In the genomic region with DNA sequence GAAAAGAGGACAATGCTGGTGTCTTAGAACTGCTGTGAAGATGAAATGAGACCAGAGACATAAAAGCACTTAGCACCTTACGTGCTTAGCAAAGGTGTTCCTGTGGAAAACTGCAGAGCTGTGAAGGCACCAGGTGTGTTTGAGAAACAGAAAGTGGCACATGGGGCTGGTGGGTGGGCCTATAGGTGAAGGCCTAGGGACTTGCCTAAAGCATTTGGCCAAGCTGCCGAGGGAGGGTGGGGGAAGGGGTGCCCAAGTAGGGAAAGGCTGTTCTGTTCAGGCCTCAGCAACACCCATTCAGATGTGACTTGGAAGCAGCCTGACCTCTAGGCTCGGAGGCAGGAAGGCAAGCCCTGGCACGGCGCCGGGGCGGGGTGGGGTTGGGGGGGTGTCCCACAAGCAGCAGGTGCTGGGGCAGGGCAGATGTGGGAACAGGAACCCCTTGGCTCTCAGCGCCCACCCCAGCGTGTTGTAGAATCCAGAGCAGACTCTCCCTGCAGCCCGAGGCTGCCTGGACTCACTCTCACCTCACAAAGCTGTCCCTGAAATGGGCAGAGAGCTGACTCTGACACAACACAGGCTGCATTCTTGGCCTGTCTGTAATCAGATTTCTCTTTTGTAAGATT, we compare ENCODE assay signal across 17 cellular contexts.
DNase-seq lines count a peak whose midpoint lies in the region; ATAC-seq and TF ChIP-seq lines count a peak whose summit lies in the region.
"Had no signal": no experiment of that assay in that cellular context is flagged by ENCODE, and none has a peak within 500 bp of the region (broad histone marks: within the 10 kb centered on the region; RNA-seq: fewer than 3 reads in every experiment).

No MANE protein-coding gene starts in this region.

- H3K4me2 ChIP-seq in parathyroid adenoma (ENCODE audit: low read length): no peak overlapping the region

- H3K4me3 ChIP-seq in ectodermal cell (ENCODE audit: insufficient read depth, low read depth, low read length) (no peak overlapping the region), parathyroid adenoma (ENCODE audit: low read depth, low read length) (no peak overlapping the region)
- H3K4me3 ChIP-seq: coronary artery, heart left ventricle, Peyer's patch had no signal

- peaks cover 33% of the 10 kb centered on the region for H3K27me3 Mint-ChIP-seq in stimulated activated naive CD8-positive, alpha-beta T cell treated with anti-CD3 and anti-CD28 coated beads, Interleukin-15, amount 100 ng/mL, for 72 hours

- ATAC-seq in GM18505 (IDR thresholded peaks at IDR 0.05; ENCODE audit: unreplicated experiment) (no peak), GM18498 (IDR thresholded peaks at IDR 0.05; ENCODE audit: unreplicated experiment) (no peak)
- no peak for ATAC-seq in stimulated activated naive CD8-positive, alpha-beta T cell treated with anti-CD3 and anti-CD28 coated beads, Interleukin-15, amount 100 ng/mL, for 72 hours
- ATAC-seq: heart left ventricle had no signal

- TF ChIP-seq CTCF in parathyroid adenoma (IDR thresholded peaks at IDR 0.05): no peak

- DNase-seq in NCI-H2029 (lab: John Stamatoyannopoulos, UW): peak; percentile 26
- DNase-seq in NCI-H2029 treated with DMSO at 0.1 percent for 48 hours (lab: John Stamatoyannopoulos, UW): no peak
- peak; percentile 57 for DNase-seq in NCI-H146 treated with DMSO at 0.1 percent for 48 hours (lab: John Stamatoyannopoulos, UW; ENCODE audit: unreplicated experiment)
- DNase-seq in stimulated activated naive CD8-positive, alpha-beta T cell treated with anti-CD3 and anti-CD28 coated beads, Interleukin-15, amount 100 ng/mL, for 72 hours: no peak
- DNase-seq: activated effector memory CD4-positive, alpha-beta T cell treated with Interleukin-2 at 50 U/mL for 16 hours; CD4-positive, alpha-beta memory T cell; heart left ventricle; HFFc6; NCI-H446; Peyer's patch; substantia nigra had no signal

- 85 to 86% methylated on average over 10 of the region's 10 CpGs for WGBS in ectodermal cell, 2 experiments

- H3K4me1 Mint-ChIP-seq in stimulated activated naive CD8-positive, alpha-beta T cell treated with anti-CD3 and anti-CD28 coated beads, Interleukin-15, amount 100 ng/mL, for 72 hours: no peaks in the 10 kb centered on the region
- H3K4me1 Mint-ChIP-seq: CD4-positive, alpha-beta memory T cell had no signal

- H3K4me3 Mint-ChIP-seq in stimulated activated naive CD8-positive, alpha-beta T cell treated with anti-CD3 and anti-CD28 coated beads, Interleukin-15, amount 100 ng/mL, for 72 hours: no peak overlapping the region
- H3K4me3 Mint-ChIP-seq: CD4-positive, alpha-beta memory T cell; HFFc6 had no signal

- H3K79me2 ChIP-seq in parathyroid adenoma: peaks cover 2% of the 10 kb centered on the region

- no peak for TF ChIP-seq POLR2A in GM18505 (IDR thresholded peaks at IDR 0.05; ENCODE audit: borderline replicate concordance, extremely low read depth, insufficient read depth, insufficient read length)

- H3K9me3 ChIP-seq in ectodermal cell (ENCODE audit: control insufficient read depth, low read length) (no peaks in the 10 kb centered on the region), parathyroid adenoma (ENCODE audit: control insufficient read depth, low read length) (no peaks in the 10 kb centered on the region)
- H3K9me3 ChIP-seq: Peyer's patch had no signal

- H3K27me3 ChIP-seq in ectodermal cell (ENCODE audit: control insufficient read depth, insufficient read depth, low read length, poor library complexity, severe bottlenecking) (no peaks in the 10 kb centered on the region), parathyroid adenoma (ENCODE audit: control insufficient read depth, insufficient read depth, low read length) (no peaks in the 10 kb centered on the region)
- H3K27me3 ChIP-seq: Peyer's patch had no signal

- H3K4me1 ChIP-seq in ectodermal cell (ENCODE audit: control insufficient read depth, insufficient read depth, low read length) (peaks cover 53% of the 10 kb centered on the region), parathyroid adenoma (peaks cover 17% of the 10 kb centered on the region)
- H3K4me1 ChIP-seq: Peyer's patch had no signal

- no peak overlapping the region for H3K9ac ChIP-seq in parathyroid adenoma

- H3K36me3 ChIP-seq in ectodermal cell (ENCODE audit: control insufficient read depth, insufficient read depth, low read length): peaks cover 6% of the 10 kb centered on the region
- no peaks in the 10 kb centered on the region for H3K36me3 ChIP-seq in parathyroid adenoma (ENCODE audit: control insufficient read depth, insufficient read depth, low read length)
- H3K36me3 ChIP-seq: heart left ventricle, Peyer's patch had no signal

- H3K9me3 Mint-ChIP-seq in stimulated activated naive CD8-positive, alpha-beta T cell treated with anti-CD3 and anti-CD28 coated beads, Interleukin-15, amount 100 ng/mL, for 72 hours: no peaks in the 10 kb centered on the region
- H3K9me3 Mint-ChIP-seq: CD4-positive, alpha-beta memory T cell; HFFc6 had no signal

- H3K27ac ChIP-seq in ectodermal cell (ENCODE audit: insufficient read depth, low read depth, low read length, poor library complexity, severe bottlenecking) (peak overlapping the region; percentile 64), parathyroid adenoma (peak overlapping the region; percentile 84)
- H3K27ac ChIP-seq: coronary artery, heart left ventricle, Peyer's patch, VCaP had no signal

- H2AFZ ChIP-seq in parathyroid adenoma: peak overlapping the region; percentile 53

- H3K27ac Mint-ChIP-seq in stimulated activated naive CD8-positive, alpha-beta T cell treated with anti-CD3 and anti-CD28 coated beads, Interleukin-15, amount 100 ng/mL, for 72 hours: no peak overlapping the region
- H3K27ac Mint-ChIP-seq: CD4-positive, alpha-beta memory T cell; HFFc6 had no signal

Comparison
In these comparisons a context has a peak if more than half of its experiments do, and no peak if none do; other contexts are left out.
1. DNase-seq: peak in NCI-H2029 (single experiment) and NCI-H146 treated with DMSO at 0.1 percent for 48 hours (single experiment); none in NCI-H2029 treated with DMSO at 0.1 percent for 48 hours (single experiment) and stimulated activated naive CD8-positive, alpha-beta T cell treated with anti-CD3 and anti-CD28 coated beads, Interleukin-15, amount 100 ng/mL, for 72 hours (0 of 2).